ENCODE assay signal across 11 cellular contexts in genomic region chr16:11218324-11218962, GRCh38. TPM values are rescaled to one million over a fixed set of nuclear protein-coding genes. Genes with fewer than 3 reads are reported as not detected.
DNase-seq lines count a peak whose midpoint lies in the region; ATAC-seq, FAIRE-seq and TF ChIP-seq lines count a peak whose summit lies in the region.
"Had no signal": no experiment of that assay in that cellular context is flagged by ENCODE, and none has a peak within 500 bp of the region (broad histone marks: within the 10 kb centered on the region; RNA-seq: fewer than 3 reads in every experiment).

No MANE protein-coding gene starts in this region.

- no peak for ATAC-seq in activated naive CD8-positive, alpha-beta T cell treated with anti-CD3 and anti-CD28 coated beads, Interleukin-2, amount 10 ng/mL, durations not matched to agents 7 days and 5 days (ENCODE audit: low read depth)
- no peak for ATAC-seq in HG03175 (IDR thresholded peaks at IDR 0.05; ENCODE audit: unreplicated experiment)

- H3K27me3 ChIP-seq in PC-9 (ENCODE audit: insufficient read depth, low read depth), result no peaks in the 10 kb centered on the region

- intact Hi-C loops in PC-9 (cut with micrococcal nuclease; ENCODE audit: unreplicated experiment), result no loop called here

- peaks cover 13% of the 10 kb centered on the region for H3K9me3 ChIP-seq in PC-9 (ENCODE audit: insufficient read depth, low read depth)

- peaks cover 29% of the 10 kb centered on the region for H3K36me3 Mint-ChIP-seq in activated naive CD8-positive, alpha-beta T cell treated with anti-CD3 and anti-CD28 coated beads, Interleukin-2, amount 10 ng/mL, durations not matched to agents 7 days and 5 days
- peaks cover 13% of the 10 kb centered on the region for H3K36me3 Mint-ChIP-seq in activated naive CD8-positive, alpha-beta T cell treated with anti-CD3 and anti-CD28 coated beads for 36 hours
- no peaks in the 10 kb centered on the region for H3K36me3 Mint-ChIP-seq in type B pancreatic cell

- peaks cover 10% of the 10 kb centered on the region for H3K9me3 Mint-ChIP-seq in activated naive CD8-positive, alpha-beta T cell treated with anti-CD3 and anti-CD28 coated beads, Interleukin-2, amount 10 ng/mL, durations not matched to agents 7 days and 5 days
- peaks cover 22% of the 10 kb centered on the region for H3K9me3 Mint-ChIP-seq in activated naive CD8-positive, alpha-beta T cell treated with anti-CD3 and anti-CD28 coated beads for 36 hours
- H3K9me3 Mint-ChIP-seq in type B pancreatic cell, result peaks cover 19% of the 10 kb centered on the region

- no peak overlapping the region for H3K4me2 ChIP-seq in PC-9

- no peaks in the 10 kb centered on the region for H3K27me3 Mint-ChIP-seq in activated naive CD8-positive, alpha-beta T cell treated with anti-CD3 and anti-CD28 coated beads, Interleukin-2, amount 10 ng/mL, durations not matched to agents 7 days and 5 days
- H3K27me3 Mint-ChIP-seq in activated naive CD8-positive, alpha-beta T cell treated with anti-CD3 and anti-CD28 coated beads for 36 hours, result no peaks in the 10 kb centered on the region
- peaks cover 4% of the 10 kb centered on the region for H3K27me3 Mint-ChIP-seq in type B pancreatic cell
- H3K27me3 Mint-ChIP-seq: activated CD4-positive, alpha-beta T cell treated with anti-CD3 and anti-CD28 coated beads, Interleukin-2, amount 10 ng/mL, durations not matched to agents 7 days and 5 days had no signal

- H3K79me2 ChIP-seq in PC-9 (ENCODE audit: low read depth), result no peaks in the 10 kb centered on the region

- no peak for FAIRE-seq in urothelium cell line (lab: Jason Lieb, UNC)

- H3K4me3 ChIP-seq in PC-9 (no peak overlapping the region), fibroblast of pulmonary artery (replicated peaks; ENCODE audit: low read depth, low read length) (no peak overlapping the region)

- peaks cover 31% of the 10 kb centered on the region for H3K4me1 Mint-ChIP-seq in activated naive CD8-positive, alpha-beta T cell treated with anti-CD3 and anti-CD28 coated beads, Interleukin-2, amount 10 ng/mL, durations not matched to agents 7 days and 5 days
- peaks cover 15% of the 10 kb centered on the region for H3K4me1 Mint-ChIP-seq in activated naive CD8-positive, alpha-beta T cell treated with anti-CD3 and anti-CD28 coated beads for 36 hours
- H3K4me1 Mint-ChIP-seq in type B pancreatic cell (ENCODE audit: unreplicated experiment), result no peaks in the 10 kb centered on the region

- no peaks in the 10 kb centered on the region for H4K20me1 ChIP-seq in PC-9 (ENCODE audit: insufficient read depth)

- no peak for DNase-seq in activated naive CD8-positive, alpha-beta T cell treated with anti-CD3 and anti-CD28 coated beads, Interleukin-2, amount 10 ng/mL, durations not matched to agents 7 days and 5 days
- no peak for DNase-seq in activated naive CD8-positive, alpha-beta T cell treated with anti-CD3 and anti-CD28 coated beads for 36 hours
- DNase-seq in PC-9 (no peak), fibroblast of pulmonary artery (ENCODE audit: low read depth) (no peak), type B pancreatic cell (ENCODE audit: extremely low spot score, unreplicated experiment) (no peak), SK-N-DZ (ENCODE audit: low spot score) (no peak), urothelium cell line (ENCODE audit: low spot score) (no peak)
- DNase-seq: activated CD4-positive, alpha-beta T cell treated with anti-CD3 and anti-CD28 coated beads, Interleukin-2, amount 10 ng/mL, durations not matched to agents 7 days and 5 days; stimulated activated CD4-positive, alpha-beta T cell treated with anti-CD3 and anti-CD28 coated beads, Interleukin-4, amount 100 ng/mL, for 24 hours had no signal

- no peak overlapping the region for H2AFZ ChIP-seq in PC-9

- no peaks in the 10 kb centered on the region for H3K4me1 ChIP-seq in PC-9 (replicated peaks; ENCODE audit: insufficient read depth)

- POLR2A ChIA-PET in activated naive CD8-positive, alpha-beta T cell treated with anti-CD3 and anti-CD28 coated beads, Interleukin-2, amount 10 ng/mL, durations not matched to agents 7 days and 5 days (lab: Charles Lee), result interaction anchor here (0.5 to 1.2 kb wide), 6 partner anchors 36 to 104 kb away, joined by 3 to 5 read pairs (median 3); partner anchors contain the start of gene SOCS1
- POLR2A ChIA-PET in PC-9 (lab: Charles Lee; ENCODE audit: unreplicated experiment), result interaction anchor here (0.7 kb wide), 1 partner anchor 1264 kb away, joined by 3 read pairs; no protein-coding TSS in a partner anchor

- no peaks in the 10 kb centered on the region for H3K36me3 ChIP-seq in PC-9 (ENCODE audit: low read depth)

- no peaks in the 10 kb centered on the region for H3K9me2 ChIP-seq in PC-9 (ENCODE audit: insufficient read depth)

- CTCF ChIA-PET in PC-9 (lab: Charles Lee), result interaction anchor here (0.8 kb wide), 1 partner anchor 235 kb away, joined by 9 read pairs; no protein-coding TSS in a partner anchor

- no TSS peak for BruUV-seq in PC-9 (replicated peaks; lab: Mats Ljungman, UMichigan)

- peak overlapping the region; percentile 72 for H3K27ac Mint-ChIP-seq in activated naive CD8-positive, alpha-beta T cell treated with anti-CD3 and anti-CD28 coated beads, Interleukin-2, amount 10 ng/mL, durations not matched to agents 7 days and 5 days
- no peak overlapping the region for H3K27ac Mint-ChIP-seq in activated naive CD8-positive, alpha-beta T cell treated with anti-CD3 and anti-CD28 coated beads for 36 hours
- no peak overlapping the region for H3K27ac Mint-ChIP-seq in type B pancreatic cell

- TF ChIP-seq CTCF in PC-9 (conservative IDR thresholded peaks at IDR 0.05) (peak; percentile 77), fibroblast of pulmonary artery (IDR thresholded peaks at IDR 0.05; ENCODE audit: low read length, missing control alignments) (peak; percentile 55), type B pancreatic cell (conservative IDR thresholded peaks at IDR 0.05) (peak; percentile 76)

- no peak overlapping the region for H3K4me3 Mint-ChIP-seq in activated naive CD8-positive, alpha-beta T cell treated with anti-CD3 and anti-CD28 coated beads, Interleukin-2, amount 10 ng/mL, durations not matched to agents 7 days and 5 days
- H3K4me3 Mint-ChIP-seq in activated naive CD8-positive, alpha-beta T cell treated with anti-CD3 and anti-CD28 coated beads for 36 hours, result no peak overlapping the region
- no peak overlapping the region for H3K4me3 Mint-ChIP-seq in type B pancreatic cell
- H3K4me3 Mint-ChIP-seq: activated CD4-positive, alpha-beta T cell treated with anti-CD3 and anti-CD28 coated beads, Interleukin-2, amount 10 ng/mL, durations not matched to agents 7 days and 5 days had no signal

- no peak overlapping the region for H3K27ac ChIP-seq in PC-9

- H3F3A ChIP-seq in PC-9 (ENCODE audit: insufficient read depth, low read depth), result no peaks in the 10 kb centered on the region

RNA-seq across cellular contexts. Expression of gene SOCS1, which starts 37.6 kb away (rescaled TPM):
- total RNA-seq in activated naive CD8-positive, alpha-beta T cell treated with anti-CD3 and anti-CD28 coated beads, Interleukin-2, amount 10 ng/mL, durations not matched to agents 7 days and 5 days, result 100 to 1,000 TPM; 165 to 176 TPM
- 10 to 100 TPM; 30.8 to 32.9 TPM for total RNA-seq in activated naive CD8-positive, alpha-beta T cell treated with anti-CD3 and anti-CD28 coated beads for 36 hours
- total RNA-seq in PC-9 (2021), result 4.6 and 6.7 TPM in 2 replicates
- 14.5 and 28.6 TPM in 2 replicates for total RNA-seq in type B pancreatic cell (ENCODE audit: low replicate concordance)
- polyA plus RNA-seq in SK-N-DZ (2014; cell fraction: cytosol; rRNA removed), result 0.35 TPM in 1 of 2 replicates, not detected in the other
- 0.79 and 1.2 TPM in 2 replicates for polyA plus RNA-seq in SK-N-DZ (2014; cell fraction: nucleus; rRNA removed)

RNA-seq across cellular contexts. Expression of gene TNP2, which starts 50.7 kb away (rescaled TPM):
- total RNA-seq in activated naive CD8-positive, alpha-beta T cell treated with anti-CD3 and anti-CD28 coated beads, Interleukin-2, amount 10 ng/mL, durations not matched to agents 7 days and 5 days, result not detected
- not detected for total RNA-seq in activated naive CD8-positive, alpha-beta T cell treated with anti-CD3 and anti-CD28 coated beads for 36 hours
- total RNA-seq in PC-9 (2021) (not detected in 2 replicates), type B pancreatic cell (ENCODE audit: low replicate concordance) (not detected in 2 replicates)
- not detected in 2 replicates for polyA plus RNA-seq in SK-N-DZ (2014; cell fraction: cytosol; rRNA removed)
- not detected in 2 replicates for polyA plus RNA-seq in SK-N-DZ (2014; cell fraction: nucleus; rRNA removed)
- total RNA-seq: activated CD4-positive, alpha-beta T cell treated with anti-CD3 and anti-CD28 coated beads, Interleukin-2, amount 10 ng/mL, durations not matched to agents 7 days and 5 days had no signal
- polyA plus RNA-seq: adipose tissue had no signal

RNA-seq across cellular contexts. Expression of gene PRM3, which starts 55.0 kb away (rescaled TPM):
- total RNA-seq in activated naive CD8-positive, alpha-beta T cell treated with anti-CD3 and anti-CD28 coated beads, Interleukin-2, amount 10 ng/mL, durations not matched to agents 7 days and 5 days, result not detected
- not detected for total RNA-seq in activated naive CD8-positive, alpha-beta T cell treated with anti-CD3 and anti-CD28 coated beads for 36 hours
- total RNA-seq in PC-9 (2021) (not detected in 2 replicates), type B pancreatic cell (ENCODE audit: low replicate concordance) (not detected in 2 replicates)
- not detected in 2 replicates for polyA plus RNA-seq in SK-N-DZ (2014; cell fraction: cytosol; rRNA removed)
- polyA plus RNA-seq in SK-N-DZ (2014; cell fraction: nucleus; rRNA removed), result not detected in 2 replicates
- total RNA-seq: activated CD4-positive, alpha-beta T cell treated with anti-CD3 and anti-CD28 coated beads, Interleukin-2, amount 10 ng/mL, durations not matched to agents 7 days and 5 days had no signal
- polyA plus RNA-seq: adipose tissue had no signal

RNA-seq across cellular contexts. Expression of gene PRM2, which starts 57.8 kb away (rescaled TPM):
- not detected for total RNA-seq in activated naive CD8-positive, alpha-beta T cell treated with anti-CD3 and anti-CD28 coated beads, Interleukin-2, amount 10 ng/mL, durations not matched to agents 7 days and 5 days
- not detected for total RNA-seq in activated naive CD8-positive, alpha-beta T cell treated with anti-CD3 and anti-CD28 coated beads for 36 hours
- not detected in 2 replicates for total RNA-seq in PC-9 (2021)
- total RNA-seq in type B pancreatic cell (ENCODE audit: low replicate concordance), result not detected in 2 replicates
- not detected in 2 replicates for polyA plus RNA-seq in SK-N-DZ (2014; cell fraction: cytosol; rRNA removed)
- not detected in 2 replicates for polyA plus RNA-seq in SK-N-DZ (2014; cell fraction: nucleus; rRNA removed)
- total RNA-seq: activated CD4-positive, alpha-beta T cell treated with anti-CD3 and anti-CD28 coated beads, Interleukin-2, amount 10 ng/mL, durations not matched to agents 7 days and 5 days had no signal
- polyA plus RNA-seq: adipose tissue had no signal
